Comparison of ENCODE assay signal across 11 cellular contexts in the genomic region with DNA sequence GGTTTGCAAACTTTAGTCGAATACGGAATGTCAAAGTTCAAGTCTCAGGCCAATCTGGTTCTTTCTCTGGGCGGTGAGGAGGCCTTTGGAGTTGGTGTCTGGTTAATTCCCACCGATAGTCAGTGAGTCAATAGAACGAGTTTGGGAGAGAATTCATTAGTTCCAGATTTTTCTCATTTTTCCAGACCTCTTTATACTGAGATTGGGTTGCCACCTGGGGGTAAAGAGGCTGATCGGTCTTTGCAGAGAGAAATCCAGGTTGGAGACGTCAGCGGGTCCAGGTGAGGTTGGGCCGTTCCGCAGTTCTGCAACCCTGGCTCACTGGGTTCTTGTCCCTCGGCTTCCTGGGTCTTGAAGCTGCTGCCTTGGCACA. TPM values are rescaled to one million over a fixed set of nuclear protein-coding genes. Genes with fewer than 3 reads are reported as not detected.
A peak's percentile ranks its signal among the peaks of the same experiment; 100 is the strongest.
DNase-seq lines count a peak whose midpoint lies in the region; ATAC-seq and TF ChIP-seq lines count a peak whose summit lies in the region.
"Had no signal": no experiment of that assay in that cellular context is flagged by ENCODE, and none has a peak within 500 bp of the region (broad histone marks: within the 10 kb centered on the region; RNA-seq: fewer than 3 reads in every experiment).

No MANE protein-coding gene starts in this region.

- H3K4me1 Mint-ChIP-seq in CD14-positive monocyte: peaks cover 48% of the 10 kb centered on the region
- H3K4me1 Mint-ChIP-seq in IgD-negative memory B cell: peaks cover 20 to 39% (median 27%) of the 10 kb centered on the region in 3 donors
- H3K4me1 Mint-ChIP-seq in nephron: peaks cover 54% of the 10 kb centered on the region

- H3K27ac ChIP-seq in epithelial cell of prostate: peak overlapping the region; percentile 77
- no peak overlapping the region for H3K27ac ChIP-seq in RWPE1
- H3K27ac ChIP-seq: parathyroid adenoma had no signal

- H3K36me3 Mint-ChIP-seq in CD14-positive monocyte: peaks cover 0 to 10% of the 10 kb centered on the region in 2 donors
- H3K36me3 Mint-ChIP-seq in IgD-negative memory B cell: no peaks in the 10 kb centered on the region
- no peaks in the 10 kb centered on the region for H3K36me3 Mint-ChIP-seq in nephron (ENCODE audit: low read depth)

- H3K9me3 Mint-ChIP-seq in CD14-positive monocyte: no peaks in the 10 kb centered on the region
- H3K9me3 Mint-ChIP-seq in IgD-negative memory B cell: no peaks in the 10 kb centered on the region
- H3K9me3 Mint-ChIP-seq in nephron: no peaks in the 10 kb centered on the region
- H3K9me3 Mint-ChIP-seq: T-helper 2 cell treated with Interferon-gamma antibody and Interleukin-4, amounts not matched to agents 5 μg/mL and 100 μg/mL, for 36 hours had no signal

- TF ChIP-seq CTCF in CD14-positive monocyte (IDR thresholded peaks at IDR 0.05) (no peak), nephron (IDR thresholded peaks at IDR 0.05; ENCODE audit: unreplicated experiment in 3 of 3) (no peak), RWPE1 (conservative IDR thresholded peaks at IDR 0.05; ENCODE audit: low read depth) (no peak)

- H3K27ac Mint-ChIP-seq in CD14-positive monocyte (peak overlapping the region; percentile 59 to 96 (median 93)), IgD-negative memory B cell (peak overlapping the region in 2 of 3 donors; percentile 52 to 87), nephron (peak overlapping the region; percentile 68 to 89 (median 84))
- H3K27ac Mint-ChIP-seq: T-helper 2 cell treated with Interferon-gamma antibody and Interleukin-4, amounts not matched to agents 5 μg/mL and 100 μg/mL, for 36 hours had no signal

- no peak for ATAC-seq in GM19328 (IDR thresholded peaks at IDR 0.05; ENCODE audit: unreplicated experiment)
- ATAC-seq in GM21723 (IDR thresholded peaks at IDR 0.05; ENCODE audit: unreplicated experiment): no peak

- H3K4me3 Mint-ChIP-seq in CD14-positive monocyte (peak overlapping the region; percentile 91 to 96), IgD-negative memory B cell (peak overlapping the region in 3 of 4 donors; percentile 39 to 94 (median 91)), nephron (peak overlapping the region; percentile 86 to 95 (median 92))

- CTCF ChIA-PET in RWPE1 (lab: Yijun Ruan, JAX): interaction anchor here (0.6 to 1.3 kb wide), 3 partner anchors 19 to 276 kb away, joined by 3 read pairs; no protein-coding TSS in a partner anchor

- POLR2A ChIA-PET in RWPE1 (lab: Yijun Ruan, JAX; ENCODE audit: low non-redundant PET): no interaction called here

- peaks cover 0 to 2% (median 1%) of the 10 kb centered on the region in 3 donors for H3K27me3 Mint-ChIP-seq in CD14-positive monocyte (ENCODE audit: low read depth in 3 of 3)
- H3K27me3 Mint-ChIP-seq in IgD-negative memory B cell: no peaks in the 10 kb centered on the region
- peaks cover 6% of the 10 kb centered on the region for H3K27me3 Mint-ChIP-seq in nephron (ENCODE audit: low read depth)

- DNase-seq in CD14-positive monocyte (ENCODE audit: low spot score) (no peak), epithelial cell of prostate (ENCODE audit: low read depth, low spot score) (no peak), SW480 (ENCODE audit: low spot score) (no peak), RWPE1 (ENCODE audit: low spot score) (no peak)
- DNase-seq: NCI-H526 had no signal

- intact Hi-C loops in CD14-positive monocyte (cut with micrococcal nuclease): loop anchor here (5.0 kb wide), 1 partner anchor 39 kb away; no protein-coding TSS in a partner anchor

RNA-seq across cellular contexts. Expression of gene CUX1, which starts 1.3 kb away (rescaled TPM):
- polyA plus RNA-seq in CD14-positive monocyte (10 to 100 TPM; 17.6 to 28.0 TPM), IgD-negative memory B cell (22.2 TPM)
